Comparison of ENCODE assay signal across 8 cellular contexts in genomic region chr19:47231215-47232054, GRCh38. TPM values are rescaled to one million over a fixed set of nuclear protein-coding genes. Genes with fewer than 3 reads are reported as not detected.
DNase-seq lines count a peak whose midpoint lies in the region; ATAC-seq and TF ChIP-seq lines count a peak whose summit lies in the region.

No MANE protein-coding gene starts in this region.

- peak overlapping the region; percentile 71 for H3K4me3 Mint-ChIP-seq in activated CD8-positive, alpha-beta memory T cell treated with anti-CD3 and anti-CD28 coated beads, Interleukin-2, amount 10 ng/mL, durations not matched to agents 7 days and 5 days
- H3K4me3 Mint-ChIP-seq in endodermal cell: no peak overlapping the region

- H3K4me3 ChIP-seq in endodermal cell (ENCODE audit: low read length): peak overlapping the region; percentile 78

- no peaks in the 10 kb centered on the region for H3K36me3 Mint-ChIP-seq in activated CD8-positive, alpha-beta memory T cell treated with anti-CD3 and anti-CD28 coated beads, Interleukin-2, amount 10 ng/mL, durations not matched to agents 7 days and 5 days
- no peaks in the 10 kb centered on the region for H3K36me3 Mint-ChIP-seq in endodermal cell (ENCODE audit: low read depth)

- H3K4me1 Mint-ChIP-seq in activated CD8-positive, alpha-beta memory T cell treated with anti-CD3 and anti-CD28 coated beads, Interleukin-2, amount 10 ng/mL, durations not matched to agents 7 days and 5 days: peaks cover 27% of the 10 kb centered on the region
- H3K4me1 Mint-ChIP-seq in endodermal cell: peaks cover 9% of the 10 kb centered on the region

- H3K27me3 Mint-ChIP-seq in activated CD8-positive, alpha-beta memory T cell treated with anti-CD3 and anti-CD28 coated beads, Interleukin-2, amount 10 ng/mL, durations not matched to agents 7 days and 5 days: peaks cover 8% of the 10 kb centered on the region
- H3K27me3 Mint-ChIP-seq in endodermal cell (ENCODE audit: insufficient read depth): peaks cover 11% of the 10 kb centered on the region

- no peaks in the 10 kb centered on the region for H3K36me3 ChIP-seq in endodermal cell (ENCODE audit: control insufficient read depth, insufficient read depth, low read length)

- CTCF ChIA-PET in activated CD8-positive, alpha-beta memory T cell treated with anti-CD3 and anti-CD28 coated beads, Interleukin-2, amount 10 ng/mL, durations not matched to agents 7 days and 5 days (lab: Charles Lee): interaction anchor here (1.2 to 4.7 kb wide), 3 partner anchors 9 to 21 kb away, joined by 5 to 61 read pairs (median 17); no protein-coding TSS in a partner anchor

- ATAC-seq in HG02610 (IDR thresholded peaks at IDR 0.05; ENCODE audit: unreplicated experiment) (peak; percentile 40), HG03442 (IDR thresholded peaks at IDR 0.05; ENCODE audit: unreplicated experiment) (no peak)
- ATAC-seq in activated CD8-positive, alpha-beta memory T cell treated with anti-CD3 and anti-CD28 coated beads, Interleukin-2, amount 10 ng/mL, durations not matched to agents 7 days and 5 days: peak; percentile 60

- H3K9me3 ChIP-seq in endodermal cell (ENCODE audit: control insufficient read depth, low read length): no peaks in the 10 kb centered on the region

- H3K4me1 ChIP-seq in endodermal cell (ENCODE audit: control insufficient read depth, insufficient read depth, low read length): peaks cover 12% of the 10 kb centered on the region

- WGBS in endodermal cell (ENCODE audit: insufficient coverage in 1 of 2, insufficient read length in 1 of 2), 2 experiments: 13 to 14% methylated on average over 12 to 50 of the region's 51 CpGs

- peak overlapping the region; percentile 79 for H3K27ac ChIP-seq in endodermal cell (ENCODE audit: low read depth, low read length)

- peak overlapping the region; percentile 80 for H3K27ac Mint-ChIP-seq in activated CD8-positive, alpha-beta memory T cell treated with anti-CD3 and anti-CD28 coated beads, Interleukin-2, amount 10 ng/mL, durations not matched to agents 7 days and 5 days
- H3K27ac Mint-ChIP-seq in endodermal cell: peak overlapping the region; percentile 84

- peak; percentile 95 for DNase-seq in GM03348 (ENCODE audit: low spot score)
- peak; percentile 29 for DNase-seq in NCI-H82 treated with DMSO at 0.1 percent for 48 hours (lab: John Stamatoyannopoulos, UW; ENCODE audit: unreplicated experiment)
- peak; percentile 94 for DNase-seq in activated CD8-positive, alpha-beta memory T cell treated with anti-CD3 and anti-CD28 coated beads, Interleukin-2, amount 10 ng/mL, durations not matched to agents 7 days and 5 days
- peak; percentile 95 for DNase-seq in endodermal cell
- peak; percentile 96 for DNase-seq in mesenteric fat pad (ENCODE audit: low spot score)
- peak; percentile 81 for DNase-seq in stimulated activated CD8-positive, alpha-beta memory T cell treated with anti-CD3 and anti-CD28 coated beads, Interleukin-15, amount 100 ng/mL, for 1 hour (ENCODE audit: low read depth)

- peak overlapping the region; percentile 56 for H3K9ac ChIP-seq in endodermal cell (ENCODE audit: extremely low read depth, low read length, poor library complexity, severe bottlenecking)

- H3K9me3 Mint-ChIP-seq in activated CD8-positive, alpha-beta memory T cell treated with anti-CD3 and anti-CD28 coated beads, Interleukin-2, amount 10 ng/mL, durations not matched to agents 7 days and 5 days (ENCODE audit: low read depth): no peaks in the 10 kb centered on the region
- no peaks in the 10 kb centered on the region for H3K9me3 Mint-ChIP-seq in endodermal cell

- H3K27me3 ChIP-seq in endodermal cell (ENCODE audit: control insufficient read depth, insufficient read depth, low read length, poor library complexity, severe bottlenecking): no peaks in the 10 kb centered on the region

- TF ChIP-seq CTCF in endodermal cell (conservative IDR thresholded peaks at IDR 0.05): no peak

RNA-seq across cellular contexts. Expression of gene BBC3, which starts 0.4 kb away (rescaled TPM):
- 10 to 100 TPM; 14.0 to 16.7 TPM for total RNA-seq in activated CD8-positive, alpha-beta memory T cell treated with anti-CD3 and anti-CD28 coated beads, Interleukin-2, amount 10 ng/mL, durations not matched to agents 7 days and 5 days
- total RNA-seq in endodermal cell (10 to 100 TPM in 1 of 2 donors, 1 to 10 TPM in 1; 8.8 to 13.4 TPM), mesenteric fat pad (3.6 TPM)
- 25.1 TPM for polyA plus RNA-seq in endodermal cell (2013, experiment 1 of 2)
- 23.6 TPM for polyA plus RNA-seq in endodermal cell (2013, experiment 2 of 2)

RNA-seq across cellular contexts. Expression of gene CCDC9, which starts 24.9 kb away (rescaled TPM):
- 10 to 100 TPM; 24.8 to 27.6 TPM for total RNA-seq in activated CD8-positive, alpha-beta memory T cell treated with anti-CD3 and anti-CD28 coated beads, Interleukin-2, amount 10 ng/mL, durations not matched to agents 7 days and 5 days
- total RNA-seq in endodermal cell (10 to 100 TPM; 33.8 to 46.2 TPM), mesenteric fat pad (27.3 TPM)
- polyA plus RNA-seq in endodermal cell (2013, experiment 1 of 2): 25.5 TPM
- 23.5 TPM for polyA plus RNA-seq in endodermal cell (2013, experiment 2 of 2)

RNA-seq across cellular contexts. Expression of gene INAFM1, which starts 43.2 kb away (rescaled TPM):
- 10 to 100 TPM in 1 of 2 experiments, 1 to 10 TPM in 1; 7.6 to 14.5 TPM for total RNA-seq in activated CD8-positive, alpha-beta memory T cell treated with anti-CD3 and anti-CD28 coated beads, Interleukin-2, amount 10 ng/mL, durations not matched to agents 7 days and 5 days
- total RNA-seq in endodermal cell (10 to 100 TPM in 1 of 2 donors, 1 to 10 TPM in 1; 8.7 to 11.5 TPM), mesenteric fat pad (34.4 TPM)
- polyA plus RNA-seq in endodermal cell (2013, experiment 1 of 2): 14.7 TPM
- 15.5 TPM for polyA plus RNA-seq in endodermal cell (2013, experiment 2 of 2)

Comparison
In these comparisons a context has a peak if more than half of its experiments do, and no peak if none do; other contexts are left out.
1. DNase-seq: peak in every context shown above with its lines; median percentile 96 in mesenteric fat pad; 95 in GM03348; 95 in endodermal cell; 94 in activated CD8-positive, alpha-beta memory T cell treated with anti-CD3 and anti-CD28 coated beads, Interleukin-2, amount 10 ng/mL, durations not matched to agents 7 days and 5 days; 81 in stimulated activated CD8-positive, alpha-beta memory T cell treated with anti-CD3 and anti-CD28 coated beads, Interleukin-15, amount 100 ng/mL, for 1 hour; 29 in NCI-H82 treated with DMSO at 0.1 percent for 48 hours.